In the genomic region with DNA sequence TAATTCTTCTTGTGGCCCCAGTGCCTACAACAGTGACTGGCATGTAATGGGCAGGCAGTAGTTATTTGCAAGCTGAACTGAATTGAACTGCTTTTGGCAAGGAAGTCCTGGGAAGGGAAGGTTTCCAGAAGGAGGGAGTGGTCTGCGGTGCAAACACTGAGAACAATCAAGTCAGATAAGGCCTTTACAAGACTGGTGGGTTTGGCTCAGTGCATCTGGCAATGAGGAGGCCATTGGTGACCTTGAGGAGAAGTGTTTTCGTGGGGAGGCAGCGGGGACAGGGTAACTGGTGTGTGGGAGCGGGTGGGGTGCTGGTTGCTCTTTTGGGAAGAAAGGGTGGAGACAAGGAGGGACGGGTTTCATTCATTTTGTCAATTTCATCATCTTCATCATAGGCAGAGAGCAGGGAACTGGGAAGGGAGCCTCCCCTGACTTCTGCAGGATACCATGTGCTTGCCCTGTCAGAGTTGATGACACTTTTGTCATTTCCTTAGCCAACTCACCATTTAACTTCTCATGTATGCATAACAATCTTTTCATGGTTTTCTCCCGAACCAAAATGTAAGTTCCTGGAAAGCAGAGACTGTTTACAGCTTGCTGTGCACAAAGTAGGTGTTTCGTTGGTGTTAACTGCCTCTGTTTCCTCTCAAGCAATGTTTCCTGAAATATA, we compare ENCODE assay signal across 17 cellular contexts. TPM values are rescaled to one million over a fixed set of nuclear protein-coding genes. Genes with fewer than 3 reads are reported as not detected.
DNase-seq lines count a peak whose midpoint lies in the region; ATAC-seq, FAIRE-seq and TF ChIP-seq lines count a peak whose summit lies in the region.
"Had no signal": no experiment of that assay in that cellular context is flagged by ENCODE, and none has a peak within 500 bp of the region (broad histone marks: within the 10 kb centered on the region; RNA-seq: fewer than 3 reads in every experiment).

No MANE protein-coding gene starts in this region.

- DNase-seq in activated CD8-positive, alpha-beta T cell treated with anti-CD3 and anti-CD28 coated beads, Interleukin-2, amount 10 ng/mL, durations not matched to agents 7 days and 5 days, result no peak
- DNase-seq in activated CD8-positive, alpha-beta T cell treated with anti-CD3 and anti-CD28 coated beads for 36 hours, result no peak
- DNase-seq in K562 (ENCODE audit: extremely low read depth in 1 of 4, low spot score in 3 of 4) (peak in 1 of 4 experiments; percentile 35), left lobe of liver (ENCODE audit: low spot score) (peak; percentile 35), GM19238 (ENCODE audit: insufficient read length, low spot score) (no peak)
- DNase-seq in stimulated activated effector memory CD8-positive, alpha-beta T cell treated with anti-CD3 and anti-CD28 coated beads, Interleukin-12 subunit alpha, Interleukin-12 subunit beta, amount 100 ng/mL, for 72 hours (ENCODE audit: low spot score in 2 of 2), result no peak
- DNase-seq: H9, Karpas-422, NCI-H1417 treated with DMSO at 0.1 percent for 48 hours, NCI-H226 had no signal

- POLR2A ChIA-PET in activated CD8-positive, alpha-beta T cell treated with anti-CD3 and anti-CD28 coated beads, Interleukin-2, amount 10 ng/mL, durations not matched to agents 7 days and 5 days (lab: Charles Lee), result no interaction called here
- POLR2A ChIA-PET in activated CD8-positive, alpha-beta T cell treated with anti-CD3 and anti-CD28 coated beads for 36 hours (lab: Charles Lee), result interaction anchor here (1.2 kb wide), 1 partner anchor 8 kb away, joined by 3 read pairs; a partner anchor contains a TSS
- POLR2A ChIA-PET in K562 (lab: Yijun Ruan, JAX), result interaction anchor here (0.5 to 1.0 kb wide), 8 partner anchors 8 to 1057 kb away, joined by 3 to 4 read pairs (median 3); a partner anchor contains a TSS

- H3K9me1 ChIP-seq in K562 (ENCODE audit: control insufficient read depth, insufficient read depth, low read length), result peaks cover 4% of the 10 kb centered on the region

- no peaks in the 10 kb centered on the region for H3K36me3 ChIP-seq in K562 (ENCODE audit: control insufficient read depth, insufficient read depth, low read length)
- H3K36me3 ChIP-seq: prostate gland, SJSA1 had no signal

- intact Hi-C loops in activated CD8-positive, alpha-beta T cell treated with anti-CD3 and anti-CD28 coated beads for 36 hours (cut with micrococcal nuclease), result no loop called here
- intact Hi-C loops in K562 (cut with micrococcal nuclease), result loop anchor here (10.0 kb wide), 1 partner anchor 494 kb away; no protein-coding TSS in a partner anchor

- H3K27me3 Mint-ChIP-seq in activated CD8-positive, alpha-beta T cell treated with anti-CD3 and anti-CD28 coated beads, Interleukin-2, amount 10 ng/mL, durations not matched to agents 7 days and 5 days (ENCODE audit: low read depth), result peaks cover 18% of the 10 kb centered on the region
- H3K27me3 Mint-ChIP-seq in activated CD8-positive, alpha-beta T cell treated with anti-CD3 and anti-CD28 coated beads for 36 hours, result peaks cover under 1% of the 10 kb centered on the region

- in situ Hi-C loops in K562 (cut with MboI), result no loop called here

- no peaks in the 10 kb centered on the region for H3K36me3 Mint-ChIP-seq in activated CD8-positive, alpha-beta T cell treated with anti-CD3 and anti-CD28 coated beads, Interleukin-2, amount 10 ng/mL, durations not matched to agents 7 days and 5 days (ENCODE audit: low read depth)
- no peaks in the 10 kb centered on the region for H3K36me3 Mint-ChIP-seq in activated CD8-positive, alpha-beta T cell treated with anti-CD3 and anti-CD28 coated beads for 36 hours (ENCODE audit: low read depth)
- H3K36me3 Mint-ChIP-seq in stimulated activated effector memory CD8-positive, alpha-beta T cell treated with anti-CD3 and anti-CD28 coated beads, Interleukin-12 subunit alpha, Interleukin-12 subunit beta, amount 100 ng/mL, for 72 hours, result no peaks in the 10 kb centered on the region

- CTCF ChIA-PET in activated CD8-positive, alpha-beta T cell treated with anti-CD3 and anti-CD28 coated beads, Interleukin-2, amount 10 ng/mL, durations not matched to agents 7 days and 5 days (lab: Charles Lee), result interaction anchor here (3.5 to 6.2 kb wide), 2 partner anchors 9 kb away, joined by 15 to 32 read pairs; a partner anchor contains a TSS
- CTCF ChIA-PET in activated CD8-positive, alpha-beta T cell treated with anti-CD3 and anti-CD28 coated beads for 36 hours (lab: Charles Lee), result interaction anchor here (1.1 to 2.6 kb wide), 2 partner anchors 9 to 104 kb away, joined by 3 to 11 read pairs; no protein-coding TSS in a partner anchor
- CTCF ChIA-PET in K562 (lab: Yijun Ruan, JAX; ENCODE audit: low intra/inter-chr PET ratio), result interaction anchor here (0.5 kb wide), 1 partner anchor 14 kb away, joined by 4 read pairs; no protein-coding TSS in a partner anchor

- 34% methylated on average over 7 of the region's 7 CpGs for WGBS in K562 (ENCODE audit: insufficient coverage, low coverage, missing lambda C conversion rate)

- no peak for TF ChIP-seq RAD21 in K562 (CRISPR knock-in tag; conservative IDR thresholded peaks at IDR 0.05 in 1 of 2, IDR thresholded peaks at IDR 0.05 in 1 of 2)

- H3K27ac Mint-ChIP-seq in activated CD8-positive, alpha-beta T cell treated with anti-CD3 and anti-CD28 coated beads, Interleukin-2, amount 10 ng/mL, durations not matched to agents 7 days and 5 days, result peak overlapping the region; percentile 8
- no peak overlapping the region for H3K27ac Mint-ChIP-seq in activated CD8-positive, alpha-beta T cell treated with anti-CD3 and anti-CD28 coated beads for 36 hours
- peak overlapping the region; percentile 78 for H3K27ac Mint-ChIP-seq in stimulated activated effector memory CD8-positive, alpha-beta T cell treated with anti-CD3 and anti-CD28 coated beads, Interleukin-12 subunit alpha, Interleukin-12 subunit beta, amount 100 ng/mL, for 72 hours
- H3K27ac Mint-ChIP-seq: H9 had no signal

- peaks cover 10 to 17% of the 10 kb centered on the region in 2 experiments; a peak in 4 of 5 replicates for H3K27me3 ChIP-seq in K562 (ENCODE audit: control insufficient read depth in 2 of 2, insufficient read depth in 2 of 2, low read length in 2 of 2)

- no peak for TF ChIP-seq EP300 in K562 (IDR thresholded peaks at IDR 0.05; ENCODE audit: low read length)

- H3K79me2 ChIP-seq in K562 (ENCODE audit: control insufficient read depth, insufficient read depth, low read length), result no peaks in the 10 kb centered on the region

- BruUV-seq in K562 (replicated peaks; lab: Mats Ljungman, UMichigan), result no TSS peak

- H3K4me1 ChIP-seq in K562 (replicated peaks in 1 of 2; ENCODE audit: control insufficient read depth in 2 of 2, insufficient read depth in 2 of 2, low read length in 2 of 2), result peaks cover 13 to 31% of the 10 kb centered on the region in 2 experiments
- H3K4me1 ChIP-seq: prostate gland, SJSA1 had no signal

- H3K4me2 ChIP-seq in K562 (ENCODE audit: insufficient read depth, low read length), result peak overlapping the region; percentile 33; the same call in 1 of the 2 replicates

- ATAC-seq in activated CD8-positive, alpha-beta T cell treated with anti-CD3 and anti-CD28 coated beads, Interleukin-2, amount 10 ng/mL, durations not matched to agents 7 days and 5 days, result no peak
- ATAC-seq in activated CD8-positive, alpha-beta T cell treated with anti-CD3 and anti-CD28 coated beads for 36 hours, result no peak
- ATAC-seq in K562 (peak; percentile 26; the same call in 2 of the 3 replicates), left lobe of liver (no peak), GM18498 (IDR thresholded peaks at IDR 0.05; ENCODE audit: unreplicated experiment) (no peak), GM21737 (IDR thresholded peaks at IDR 0.05; ENCODE audit: unreplicated experiment) (no peak)
- ATAC-seq in stimulated activated effector memory CD8-positive, alpha-beta T cell treated with anti-CD3 and anti-CD28 coated beads, Interleukin-12 subunit alpha, Interleukin-12 subunit beta, amount 100 ng/mL, for 72 hours, result no peak

- H3K9me3 ChIP-seq in K562 (replicated peaks; ENCODE audit: control insufficient read depth, insufficient read depth, low read depth, low read length), result no peaks in the 10 kb centered on the region
- H3K9me3 ChIP-seq: prostate gland, SJSA1 had no signal

- H3K27ac ChIP-seq in K562 (ENCODE audit: extremely low read depth, low read depth, low read length), result peak overlapping the region; percentile 29; the same call in 1 of the 3 replicates
- H3K27ac ChIP-seq: prostate gland, SJSA1 had no signal

- peak; percentile 55 for FAIRE-seq in K562 (lab: Jason Lieb, UNC)

- H3K4me3 ChIP-seq in K562, result no peak overlapping the region
- H3K4me3 ChIP-seq: prostate gland, SJSA1 had no signal

- H3K4me1 Mint-ChIP-seq in activated CD8-positive, alpha-beta T cell treated with anti-CD3 and anti-CD28 coated beads, Interleukin-2, amount 10 ng/mL, durations not matched to agents 7 days and 5 days (ENCODE audit: low read depth), result peaks cover 29% of the 10 kb centered on the region
- H3K4me1 Mint-ChIP-seq in activated CD8-positive, alpha-beta T cell treated with anti-CD3 and anti-CD28 coated beads for 36 hours (ENCODE audit: low read depth), result no peaks in the 10 kb centered on the region
- H3K4me1 Mint-ChIP-seq in stimulated activated effector memory CD8-positive, alpha-beta T cell treated with anti-CD3 and anti-CD28 coated beads, Interleukin-12 subunit alpha, Interleukin-12 subunit beta, amount 100 ng/mL, for 72 hours, result peaks cover 13% of the 10 kb centered on the region

- H3K9ac ChIP-seq in K562 (ENCODE audit: insufficient read depth in 1 of 2, low read depth in 2 of 2, low read length in 2 of 2), result no peak overlapping the region

- no peaks in the 10 kb centered on the region for H4K20me1 ChIP-seq in K562 (replicated peaks; ENCODE audit: control insufficient read depth, insufficient read depth, low read length)

- no peaks in the 10 kb centered on the region for H3K9me3 Mint-ChIP-seq in activated CD8-positive, alpha-beta T cell treated with anti-CD3 and anti-CD28 coated beads, Interleukin-2, amount 10 ng/mL, durations not matched to agents 7 days and 5 days (ENCODE audit: insufficient read depth)
- H3K9me3 Mint-ChIP-seq in activated CD8-positive, alpha-beta T cell treated with anti-CD3 and anti-CD28 coated beads for 36 hours, result no peaks in the 10 kb centered on the region
- no peaks in the 10 kb centered on the region for H3K9me3 Mint-ChIP-seq in stimulated activated effector memory CD8-positive, alpha-beta T cell treated with anti-CD3 and anti-CD28 coated beads, Interleukin-12 subunit alpha, Interleukin-12 subunit beta, amount 100 ng/mL, for 72 hours
- H3K9me3 Mint-ChIP-seq: H9 had no signal

- no peak for TF ChIP-seq CTCF in activated CD8-positive, alpha-beta T cell treated with anti-CD3 and anti-CD28 coated beads for 36 hours (IDR thresholded peaks at IDR 0.05)
- no peak for TF ChIP-seq CTCF in K562 (IDR thresholded peaks at IDR 0.05 in 2 of 3, conservative IDR thresholded peaks at IDR 0.05 in 1 of 3; ENCODE audit: insufficient read depth in 2 of 3, low read depth in 1 of 3, low read length in 3 of 3)

- no peak overlapping the region for H3K4me3 Mint-ChIP-seq in activated CD8-positive, alpha-beta T cell treated with anti-CD3 and anti-CD28 coated beads, Interleukin-2, amount 10 ng/mL, durations not matched to agents 7 days and 5 days
- no peak overlapping the region for H3K4me3 Mint-ChIP-seq in activated CD8-positive, alpha-beta T cell treated with anti-CD3 and anti-CD28 coated beads for 36 hours
- H3K4me3 Mint-ChIP-seq in stimulated activated effector memory CD8-positive, alpha-beta T cell treated with anti-CD3 and anti-CD28 coated beads, Interleukin-12 subunit alpha, Interleukin-12 subunit beta, amount 100 ng/mL, for 72 hours, result peak overlapping the region; percentile 13
- H3K4me3 Mint-ChIP-seq: H9 had no signal

- H2AFZ ChIP-seq in K562 (ENCODE audit: low read depth, low read length), result peak overlapping the region; percentile 75

- no peak for TF ChIP-seq POLR2A in K562 (conservative IDR thresholded peaks at IDR 0.05)

RNA-seq across cellular contexts. Expression of a gene that starts 8.4 kb away (rescaled TPM):
- 1 to 10 TPM; 6.9 to 8.0 TPM for total RNA-seq in activated CD8-positive, alpha-beta T cell treated with anti-CD3 and anti-CD28 coated beads, Interleukin-2, amount 10 ng/mL, durations not matched to agents 7 days and 5 days
- total RNA-seq in activated CD8-positive, alpha-beta T cell treated with anti-CD3 and anti-CD28 coated beads for 36 hours, result 10 to 100 TPM; 22.3 to 22.6 TPM
- 11.8 and 17.2 TPM in 2 replicates for total RNA-seq in K562 (2011; cell fraction: chromatin; rRNA removed; ENCODE audit: low replicate concordance)
- total RNA-seq in K562 (2011; cell fraction: nucleolus; rRNA removed), result 15.1 and 17.0 TPM in 2 replicates
- total RNA-seq in K562 (2011; cell fraction: nucleoplasm; rRNA removed), result 14.4 and 16.6 TPM in 2 replicates
- total RNA-seq in K562 (2014; rRNA removed), result 9.8 and 12.6 TPM in 2 replicates
- 4.6 and 5.2 TPM in 2 replicates for total RNA-seq in K562 (2014; rRNA removed; fragmentation: Illumina TruSeq; extraction: Trizol)
- 5.6 and 5.7 TPM in 2 replicates for total RNA-seq in K562 (2015; rRNA removed; fragmentation: Illumina TruSeq; extraction: Trizol)
- 10.3 and 11.4 TPM in 2 replicates for total RNA-seq in K562 (2021)
- 6.4 and 7.4 TPM in 2 replicates for polyA plus RNA-seq in K562 (2011; rRNA removed)
- polyA plus RNA-seq in K562 (2011; cell fraction: cytosol; rRNA removed), result 7.3 and 10.8 TPM in 2 replicates
- polyA plus RNA-seq in K562 (2011; cell fraction: nucleus; rRNA removed), result 4.1 and 4.5 TPM in 2 replicates
- polyA plus RNA-seq in K562 (2012), result 5.5 and 7.3 TPM in 2 replicates
- 7.0 and 8.1 TPM in 2 replicates for polyA plus RNA-seq in K562 (2014; fragmentation: Illumina TruSeq; extraction: Trizol)
- polyA plus RNA-seq in K562 (2014; fragmentation: Nextera tagmentation; extraction: Ambion mirVana), result under 1 TPM; 0.89 to 0.96 TPM
- 7.5 and 7.7 TPM in 2 replicates for polyA plus RNA-seq in K562 (2014; rRNA removed)
- polyA minus RNA-seq in K562 (2011; rRNA and poly(A)+ RNA removed), result 9.2 and 10.3 TPM in 2 replicates
- polyA minus RNA-seq in K562 (2011; cell fraction: cytosol; rRNA and poly(A)+ RNA removed), result 8.6 and 9.6 TPM in 2 replicates
- 6.9 and 10.0 TPM in 2 replicates for polyA minus RNA-seq in K562 (2011; cell fraction: nucleus; rRNA and poly(A)+ RNA removed)
- 5.3 TPM for total RNA-seq in left lobe of liver

RNA-seq across cellular contexts. Expression of a gene that starts 40.1 kb away (rescaled TPM):
- not detected for total RNA-seq in activated CD8-positive, alpha-beta T cell treated with anti-CD3 and anti-CD28 coated beads, Interleukin-2, amount 10 ng/mL, durations not matched to agents 7 days and 5 days
- total RNA-seq in activated CD8-positive, alpha-beta T cell treated with anti-CD3 and anti-CD28 coated beads for 36 hours, result not detected
- 0.35 TPM in 1 of 2 replicates, not detected in the other for total RNA-seq in K562 (2011; cell fraction: chromatin; rRNA removed; ENCODE audit: low replicate concordance)
- 0.17 TPM in 1 of 2 replicates, not detected in the other for total RNA-seq in K562 (2011; cell fraction: nucleolus; rRNA removed)
- total RNA-seq in K562 (2011; cell fraction: nucleoplasm; rRNA removed), result not detected in 2 replicates
- total RNA-seq in K562 (2014; rRNA removed) (not detected in 2 replicates), K562 (2014; rRNA removed; fragmentation: Illumina TruSeq; extraction: Trizol) (not detected in 2 replicates), K562 (2015; rRNA removed; fragmentation: Illumina TruSeq; extraction: Trizol) (not detected in 2 replicates), K562 (2021) (not detected in 2 replicates), left lobe of liver (not detected)
- polyA plus RNA-seq in K562 (2011; rRNA removed) (0.03 TPM in 1 of 2 replicates, not detected in the other), K562 (2014; fragmentation: Illumina TruSeq; extraction: Trizol) (not detected in 2 replicates), K562 (2014; fragmentation: Nextera tagmentation; extraction: Ambion mirVana) (not detected), K562 (2014; rRNA removed) (not detected in 2 replicates)
- 0.04 TPM in 1 of 2 replicates, not detected in the other for polyA plus RNA-seq in K562 (2011; cell fraction: cytosol; rRNA removed)
- 0.10 TPM in 1 of 2 replicates, not detected in the other for polyA plus RNA-seq in K562 (2011; cell fraction: nucleus; rRNA removed)
- not detected in 2 replicates for polyA plus RNA-seq in K562 (2012)
- not detected in 2 replicates for polyA minus RNA-seq in K562 (2011; rRNA and poly(A)+ RNA removed)
- not detected in 2 replicates for polyA minus RNA-seq in K562 (2011; cell fraction: cytosol; rRNA and poly(A)+ RNA removed)
- not detected in 2 replicates for polyA minus RNA-seq in K562 (2011; cell fraction: nucleus; rRNA and poly(A)+ RNA removed)
- total RNA-seq: cerebellum, H9, SJSA1, temporal lobe had no signal
- polyA plus RNA-seq: adipose tissue had no signal
